Comparison of ENCODE assay signal across 34 cellular contexts in the genomic region with DNA sequence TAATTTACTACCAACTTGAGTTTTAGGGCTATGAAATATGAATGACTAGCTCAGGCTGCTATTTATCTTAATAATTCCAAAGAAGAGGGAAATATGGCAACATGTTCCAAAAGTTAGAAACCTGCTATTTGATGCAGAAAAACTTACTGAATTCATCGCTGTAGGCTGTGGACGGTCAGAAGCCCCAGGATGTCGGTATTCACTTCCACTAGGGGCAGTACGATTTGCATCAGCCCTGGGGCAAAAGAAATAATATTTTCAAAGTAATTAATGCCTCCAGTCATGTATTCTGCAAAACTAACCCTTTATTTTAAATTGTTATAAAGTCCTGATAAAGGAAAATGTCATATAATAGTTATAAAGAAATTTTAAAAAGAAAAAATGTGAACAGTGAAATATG. TPM values are rescaled to one million over a fixed set of nuclear protein-coding genes. Genes with fewer than 3 reads are reported as not detected.
DNase-seq lines count a peak whose midpoint lies in the region; ATAC-seq, FAIRE-seq and TF ChIP-seq lines count a peak whose summit lies in the region.
"Had no signal": no experiment of that assay in that cellular context is flagged by ENCODE, and none has a peak within 500 bp of the region (broad histone marks: within the 10 kb centered on the region; RNA-seq: fewer than 3 reads in every experiment).

No MANE protein-coding gene starts in this region.

- H3K4me1 ChIP-seq in GM23338 (ENCODE audit: insufficient read depth) = peaks cover 8% of the 10 kb centered on the region; the same call in 1 of the 2 replicates
- H3K4me1 ChIP-seq in K562 (replicated peaks in 1 of 2; ENCODE audit: control insufficient read depth in 2 of 2, insufficient read depth in 2 of 2, low read length in 2 of 2) = 0 out of 5 replicates have a peak, but pooled peaks cover 0 to 4% of the 10 kb centered on the region in 2 experiments
- peaks cover 13% of the 10 kb centered on the region for H3K4me1 ChIP-seq in osteoblast (ENCODE audit: insufficient read depth, low read length)
- H3K4me1 ChIP-seq: SJCRH30 had no signal

- H3F3A ChIP-seq in GM23338 (replicated peaks; ENCODE audit: low read depth) = no peaks in the 10 kb centered on the region

- H3K79me2 ChIP-seq in GM23338 (replicated peaks; ENCODE audit: insufficient read depth) = peaks cover 32% of the 10 kb centered on the region
- H3K79me2 ChIP-seq in K562 (ENCODE audit: control insufficient read depth, insufficient read depth, low read length) = peaks cover 29% of the 10 kb centered on the region
- peaks cover 27% of the 10 kb centered on the region for H3K79me2 ChIP-seq in osteoblast (ENCODE audit: insufficient read depth, low read length)

- TF ChIP-seq POLR2A in K562 (conservative IDR thresholded peaks at IDR 0.05) = no peak

- H3K9me3 Mint-ChIP-seq in GM23338 = no peaks in the 10 kb centered on the region
- H3K9me3 Mint-ChIP-seq: activated CD4-positive, alpha-beta T cell treated with anti-CD3 and anti-CD28 coated beads, Interleukin-2, amount 10 ng/mL, durations not matched to agents 24 days and 14 days; natural killer cell treated with Interleukin-12 subunit alpha and Interleukin-12 subunit beta and Interleukin-15 and Interleukin-18, amount 100 ng/mL, for 72 hours; WTC11 had no signal

- no peak for TF ChIP-seq RAD21 in K562 (CRISPR knock-in tag; conservative IDR thresholded peaks at IDR 0.05 in 1 of 2, IDR thresholded peaks at IDR 0.05 in 1 of 2)

- POLR2A ChIA-PET in AG04450 (lab: Yijun Ruan, JAX) (no interaction called here), K562 (lab: Yijun Ruan, JAX) (no interaction called here)

- no peaks in the 10 kb centered on the region for H3K27me3 Mint-ChIP-seq in GM23338 (ENCODE audit: insufficient read depth, low read depth, poor library complexity)
- H3K27me3 Mint-ChIP-seq: activated CD4-positive, alpha-beta T cell treated with anti-CD3 and anti-CD28 coated beads, Interleukin-2, amount 10 ng/mL, durations not matched to agents 24 days and 14 days; activated naive CD8-positive, alpha-beta T cell; IgD-negative memory B cell; natural killer cell treated with Interleukin-12 subunit alpha and Interleukin-12 subunit beta and Interleukin-15 and Interleukin-18, amount 100 ng/mL, for 72 hours had no signal

- no peak for DNase-seq in AG04450 (ENCODE audit: low read depth, low spot score)
- no peak for DNase-seq in GM23338 (ENCODE audit: low spot score)
- no peak for DNase-seq in K562 (ENCODE audit: extremely low read depth in 1 of 4, low spot score in 3 of 4)
- DNase-seq in osteoblast (ENCODE audit: insufficient read length, low spot score, missing footprints) = no peak
- DNase-seq in stimulated activated CD4-positive, alpha-beta T cell treated with anti-CD3 and anti-CD28 coated beads, Interleukin-4, amount 100 ng/mL, for 24 hours = no peak
- DNase-seq in GM13977 (ENCODE audit: low spot score) = no peak
- DNase-seq: activated CD4-positive, alpha-beta T cell treated with anti-CD3 and anti-CD28 coated beads, Interleukin-2, amount 10 ng/mL, durations not matched to agents 24 days and 14 days; activated effector memory CD4-positive, alpha-beta T cell treated with anti-CD3 and anti-CD28 coated beads, Interleukin-2, amount 50 U/mL, for 16 hours; activated T-cell treated with anti-CD3 and anti-CD28 coated beads, Interleukin-2, amount 50 U/mL, for 1 hour; anterior cingulate cortex; DMS79 treated with DMSO at 0.1 percent for 48 hours; hippocampal formation; left cardiac atrium; NCI-H1092 treated with DMSO at 0.1 percent for 48 hours; NCI-H1694 treated with DMSO at 0.1 percent for 48 hours; NCI-H446; NCI-H774; RPMI8226; SJCRH30; small intestine; stimulated activated naive CD4-positive, alpha-beta T cell treated with Interleukin-2 at 50 U/mL for 16 hours had no signal

- no peaks in the 10 kb centered on the region for H3K9me3 ChIP-seq in AG04450 (ENCODE audit: control insufficient read depth, insufficient read depth, low read length)
- H3K9me3 ChIP-seq in K562 (replicated peaks; ENCODE audit: control insufficient read depth, insufficient read depth, low read depth, low read length) = no peaks in the 10 kb centered on the region
- H3K9me3 ChIP-seq in osteoblast (ENCODE audit: low read depth, low read length) = no peaks in the 10 kb centered on the region
- H3K9me3 ChIP-seq: HAP-1, SJCRH30 had no signal

- FAIRE-seq in K562 (lab: Jason Lieb, UNC) = no peak
- FAIRE-seq: bronchial epithelial cell, colon had no signal

- H3K4me2 ChIP-seq in GM23338 = no peak overlapping the region
- H3K4me2 ChIP-seq in K562 (ENCODE audit: insufficient read depth, low read length) = no peak overlapping the region
- no peak overlapping the region for H3K4me2 ChIP-seq in osteoblast (ENCODE audit: insufficient read depth, low read length)

- no peak overlapping the region for H3K27ac ChIP-seq in AG04450 (ENCODE audit: low read depth, low read length)
- H3K27ac ChIP-seq in GM23338 (ENCODE audit: low read depth) = no peak overlapping the region
- H3K27ac ChIP-seq in K562 (ENCODE audit: extremely low read depth, low read depth, low read length) = no peak overlapping the region
- H3K27ac ChIP-seq in osteoblast (ENCODE audit: low read depth, low read length) = no peak overlapping the region
- H3K27ac ChIP-seq: SJCRH30 had no signal

- 90% methylated on average over 4 of the region's 4 CpGs for WGBS in K562 (ENCODE audit: insufficient coverage, low coverage, missing lambda C conversion rate)

- no peaks in the 10 kb centered on the region for H3K9me1 ChIP-seq in K562 (ENCODE audit: control insufficient read depth, insufficient read depth, low read length)

- no TSS peak for BruUV-seq in K562 (replicated peaks; lab: Mats Ljungman, UMichigan)

- peaks cover 8% of the 10 kb centered on the region for H3K4me1 Mint-ChIP-seq in GM23338

- H3K27me3 ChIP-seq in AG04450 (ENCODE audit: control insufficient read depth, insufficient read depth, low read length) (no peaks in the 10 kb centered on the region), GM23338 (ENCODE audit: insufficient read depth) (no peaks in the 10 kb centered on the region), K562 (ENCODE audit: control insufficient read depth in 2 of 2, insufficient read depth in 2 of 2, low read length in 2 of 2) (no peaks in the 10 kb centered on the region), osteoblast (ENCODE audit: insufficient read depth, low read length) (no peaks in the 10 kb centered on the region)
- H3K27me3 ChIP-seq: SJCRH30 had no signal

- ATAC-seq in GM23338 = no peak
- ATAC-seq in K562 = no peak
- ATAC-seq in HG03097 (IDR thresholded peaks at IDR 0.05; ENCODE audit: low FRiP score, unreplicated experiment) = no peak
- ATAC-seq: left cardiac atrium; natural killer cell treated with Interleukin-12 subunit alpha and Interleukin-12 subunit beta and Interleukin-15 and Interleukin-18, amount 100 ng/mL, for 72 hours; WTC11 had no signal

- H3K9me2 ChIP-seq in GM23338 (ENCODE audit: insufficient read depth) = no peaks in the 10 kb centered on the region

- no peak overlapping the region for H3K9ac ChIP-seq in K562 (ENCODE audit: insufficient read depth in 1 of 2, low read depth in 2 of 2, low read length in 2 of 2)

- no peak overlapping the region for H3K4me3 Mint-ChIP-seq in GM23338
- H3K4me3 Mint-ChIP-seq: activated CD4-positive, alpha-beta T cell treated with anti-CD3 and anti-CD28 coated beads, Interleukin-2, amount 10 ng/mL, durations not matched to agents 24 days and 14 days; activated naive CD8-positive, alpha-beta T cell; CD14-positive monocyte; IgD-negative memory B cell; natural killer cell treated with Interleukin-12 subunit alpha and Interleukin-12 subunit beta and Interleukin-15 and Interleukin-18, amount 100 ng/mL, for 72 hours; WTC11 had no signal

- CTCF ChIA-PET in AG04450 (lab: Charles Lee) = interaction anchor here (0.9 to 7.1 kb wide), 3 partner anchors 13 to 77 kb away, joined by 3 to 39 read pairs (median 13); no protein-coding TSS in a partner anchor
- CTCF ChIA-PET in K562 (lab: Yijun Ruan, JAX; ENCODE audit: low intra/inter-chr PET ratio) = no interaction called here

- peaks cover 6% of the 10 kb centered on the region; the same call in 1 of the 2 replicates for H4K20me1 ChIP-seq in GM23338 (replicated peaks; ENCODE audit: insufficient read depth)
- no peaks in the 10 kb centered on the region for H4K20me1 ChIP-seq in K562 (replicated peaks; ENCODE audit: control insufficient read depth, insufficient read depth, low read length)
- peaks cover 22% of the 10 kb centered on the region for H4K20me1 ChIP-seq in osteoblast (ENCODE audit: insufficient read depth, low read length)

- in situ Hi-C loops in K562 (cut with MboI) = no loop called here
- in situ Hi-C loops in GM13977 (cut with MboI; ENCODE audit: low pct_unique_long_range_greater_than_20kb, low sequenced_read_pairs, unreplicated experiment) = no loop called here

- H3K36me3 Mint-ChIP-seq in GM23338 (ENCODE audit: low read depth) = peaks cover 56% of the 10 kb centered on the region

- no peak for TF ChIP-seq EP300 in K562 (IDR thresholded peaks at IDR 0.05; ENCODE audit: low read length)

- H2AFZ ChIP-seq in GM23338 (no peak overlapping the region), K562 (ENCODE audit: low read depth, low read length) (no peak overlapping the region), osteoblast (ENCODE audit: low read length) (no peak overlapping the region)

- TF ChIP-seq CTCF in AG04450 (IDR thresholded peaks at IDR 0.05; ENCODE audit: low read depth, low read length) (0 out of 2 replicates have a peak, but pooled peaks have one; percentile 22), GM23338 (conservative IDR thresholded peaks at IDR 0.05; ENCODE audit: low read depth in 2 of 2) (peak; percentile 10 to 46; a peak in 2 of 4 replicates), K562 (IDR thresholded peaks at IDR 0.05 in 2 of 3, conservative IDR thresholded peaks at IDR 0.05 in 1 of 3; ENCODE audit: insufficient read depth in 2 of 3, low read depth in 1 of 3, low read length in 3 of 3) (0 out of 6 replicates have a peak, but pooled peaks of 2 of the 3 experiments have one; percentile 6 to 20), osteoblast (IDR thresholded peaks at IDR 0.05; ENCODE audit: extremely low read depth, low read depth, low read length) (peak; percentile 21), GM13977 (IDR thresholded peaks at IDR 0.05; ENCODE audit: extremely low read depth, insufficient read depth, missing control alignments) (no peak)

- H3K27ac Mint-ChIP-seq in GM23338 = no peak overlapping the region
- H3K27ac Mint-ChIP-seq: activated CD4-positive, alpha-beta T cell treated with anti-CD3 and anti-CD28 coated beads, Interleukin-2, amount 10 ng/mL, durations not matched to agents 24 days and 14 days; activated naive CD8-positive, alpha-beta T cell; CD14-positive monocyte; IgD-negative memory B cell; natural killer cell treated with Interleukin-12 subunit alpha and Interleukin-12 subunit beta and Interleukin-15 and Interleukin-18, amount 100 ng/mL, for 72 hours; WTC11 had no signal

- H3K36me3 ChIP-seq in GM23338 (ENCODE audit: insufficient read depth) (peaks cover 53% of the 10 kb centered on the region), K562 (ENCODE audit: control insufficient read depth, insufficient read depth, low read length) (peaks cover 71% of the 10 kb centered on the region), osteoblast (ENCODE audit: insufficient read depth, low read length) (peaks cover 63% of the 10 kb centered on the region)

- intact Hi-C loops in K562 (cut with micrococcal nuclease) = no loop called here

- no peak overlapping the region for H3K4me3 ChIP-seq in AG04450 (ENCODE audit: low read depth, low read length)
- no peak overlapping the region for H3K4me3 ChIP-seq in GM23338
- no peak overlapping the region for H3K4me3 ChIP-seq in K562
- H3K4me3 ChIP-seq in osteoblast (ENCODE audit: insufficient read depth, low read length) = no peak overlapping the region
- H3K4me3 ChIP-seq: HAP-1, SJCRH30 had no signal

RNA-seq across cellular contexts. Expression of a gene that starts 4.5 kb away (rescaled TPM):
- polyA plus RNA-seq in AG04450 (2011; rRNA removed) (105 and 141 TPM in 2 replicates), GM23338 (2016; fragmentation: Nextera tagmentation; extraction: Ambion mirVana) (73.3 and 77.3 TPM in 2 replicates), K562 (2011; rRNA removed) (141 and 204 TPM in 2 replicates), K562 (2014; fragmentation: Illumina TruSeq; extraction: Trizol) (114 and 116 TPM in 2 replicates), K562 (2014; fragmentation: Nextera tagmentation; extraction: Ambion mirVana) (100 to 1,000 TPM; 218 to 248 TPM), K562 (2014; rRNA removed) (107 and 118 TPM in 2 replicates)
- polyA minus RNA-seq in AG04450 (2011; rRNA and poly(A)+ RNA removed) = 122 and 145 TPM in 2 replicates
- total RNA-seq in GM23338 (2014; rRNA removed; shearing (Covaris generic)) = 74.2 and 82.7 TPM in 2 replicates
- total RNA-seq in K562 (2011; cell fraction: chromatin; rRNA removed; ENCODE audit: low replicate concordance) = 71.5 and 148 TPM in 2 replicates
- total RNA-seq in K562 (2011; cell fraction: nucleolus; rRNA removed) = 34.5 and 37.6 TPM in 2 replicates
- total RNA-seq in K562 (2011; cell fraction: nucleoplasm; rRNA removed) = 54.0 and 76.6 TPM in 2 replicates
- total RNA-seq in K562 (2014; rRNA removed) (48.0 and 53.1 TPM in 2 replicates), K562 (2014; rRNA removed; fragmentation: Illumina TruSeq; extraction: Trizol) (120 and 142 TPM in 2 replicates), K562 (2015; rRNA removed; fragmentation: Illumina TruSeq; extraction: Trizol) (67.3 and 68.9 TPM in 2 replicates), K562 (2021) (121 and 122 TPM in 2 replicates), osteoblast (79.9 and 81.8 TPM in 2 replicates)
- 73.8 and 75.2 TPM in 2 replicates for polyA plus RNA-seq in K562 (2011; cell fraction: cytosol; rRNA removed)
- 90.1 and 129 TPM in 2 replicates for polyA plus RNA-seq in K562 (2011; cell fraction: nucleus; rRNA removed)
- polyA plus RNA-seq in K562 (2012) = 100.0 and 100 TPM in 2 replicates
- 186 and 209 TPM in 2 replicates for polyA minus RNA-seq in K562 (2011; rRNA and poly(A)+ RNA removed)
- polyA minus RNA-seq in K562 (2011; cell fraction: cytosol; rRNA and poly(A)+ RNA removed) = 29.1 and 65.3 TPM in 2 replicates
- 64.1 and 138 TPM in 2 replicates for polyA minus RNA-seq in K562 (2011; cell fraction: nucleus; rRNA and poly(A)+ RNA removed)

RNA-seq across cellular contexts. Expression of a gene that starts 17.1 kb away (rescaled TPM):
- polyA plus RNA-seq in AG04450 (2011; rRNA removed) (0.17 TPM in 1 of 2 replicates, not detected in the other), GM23338 (2016; fragmentation: Nextera tagmentation; extraction: Ambion mirVana) (not detected in 2 replicates), K562 (2011; rRNA removed) (not detected in 2 replicates), K562 (2014; fragmentation: Illumina TruSeq; extraction: Trizol) (not detected in 2 replicates), K562 (2014; fragmentation: Nextera tagmentation; extraction: Ambion mirVana) (under 1 TPM; 0.07 to 0.13 TPM), K562 (2014; rRNA removed) (not detected in 2 replicates)
- polyA minus RNA-seq in AG04450 (2011; rRNA and poly(A)+ RNA removed) = 0.55 TPM in 1 of 2 replicates, not detected in the other
- total RNA-seq in GM23338 (2014; rRNA removed; shearing (Covaris generic)) = not detected in 2 replicates
- total RNA-seq in K562 (2011; cell fraction: chromatin; rRNA removed; ENCODE audit: low replicate concordance) = not detected in 2 replicates
- total RNA-seq in K562 (2011; cell fraction: nucleolus; rRNA removed) = not detected in 2 replicates
- total RNA-seq in K562 (2011; cell fraction: nucleoplasm; rRNA removed) = not detected in 2 replicates
- total RNA-seq in K562 (2014; rRNA removed) (not detected in 2 replicates), K562 (2014; rRNA removed; fragmentation: Illumina TruSeq; extraction: Trizol) (not detected in 2 replicates), K562 (2015; rRNA removed; fragmentation: Illumina TruSeq; extraction: Trizol) (not detected in 2 replicates), K562 (2021) (1.9 and 2.5 TPM in 2 replicates), osteoblast (not detected in 2 replicates)
- polyA plus RNA-seq in K562 (2011; cell fraction: cytosol; rRNA removed) = 0.04 TPM in 2 replicates
- polyA plus RNA-seq in K562 (2011; cell fraction: nucleus; rRNA removed) = not detected in 2 replicates
- not detected in 2 replicates for polyA plus RNA-seq in K562 (2012)
- polyA minus RNA-seq in K562 (2011; rRNA and poly(A)+ RNA removed) = not detected in 2 replicates
- not detected in 2 replicates for polyA minus RNA-seq in K562 (2011; cell fraction: cytosol; rRNA and poly(A)+ RNA removed)
- not detected in 2 replicates for polyA minus RNA-seq in K562 (2011; cell fraction: nucleus; rRNA and poly(A)+ RNA removed)
- total RNA-seq: activated CD4-positive, alpha-beta T cell treated with anti-CD3 and anti-CD28 coated beads, Interleukin-2, amount 10 ng/mL, durations not matched to agents 24 days and 14 days; bronchial epithelial cell; lung microvascular endothelial cell; natural killer cell treated with Interleukin-12 subunit alpha and Interleukin-12 subunit beta and Interleukin-15 and Interleukin-18, amount 100 ng/mL, for 72 hours; omental fat pad; SJCRH30; temporal lobe; urinary bladder had no signal
- polyA plus RNA-seq: CD14-positive monocyte, IgD-negative memory B cell had no signal

RNA-seq across cellular contexts. Expression of a gene that starts 44.9 kb away (rescaled TPM):
- 0.09 TPM in 1 of 2 replicates, not detected in the other for polyA plus RNA-seq in AG04450 (2011; rRNA removed)
- not detected in 2 replicates for polyA minus RNA-seq in AG04450 (2011; rRNA and poly(A)+ RNA removed)
- not detected in 2 replicates for total RNA-seq in GM23338 (2014; rRNA removed; shearing (Covaris generic))
- not detected in 2 replicates for polyA plus RNA-seq in GM23338 (2016; fragmentation: Nextera tagmentation; extraction: Ambion mirVana)
- total RNA-seq in K562 (2011; cell fraction: chromatin; rRNA removed; ENCODE audit: low replicate concordance) = not detected in 2 replicates
- total RNA-seq in K562 (2011; cell fraction: nucleolus; rRNA removed) = not detected in 2 replicates
- not detected in 2 replicates for total RNA-seq in K562 (2011; cell fraction: nucleoplasm; rRNA removed)
- total RNA-seq in K562 (2014; rRNA removed) = not detected in 2 replicates
- not detected in 2 replicates for total RNA-seq in K562 (2014; rRNA removed; fragmentation: Illumina TruSeq; extraction: Trizol)
- total RNA-seq in K562 (2015; rRNA removed; fragmentation: Illumina TruSeq; extraction: Trizol) = not detected in 2 replicates
- 2.5 and 3.4 TPM in 2 replicates for total RNA-seq in K562 (2021)
- 0.08 TPM in 1 of 2 replicates, not detected in the other for polyA plus RNA-seq in K562 (2011; rRNA removed)
- polyA plus RNA-seq in K562 (2011; cell fraction: cytosol; rRNA removed) = not detected in 2 replicates
- polyA plus RNA-seq in K562 (2011; cell fraction: nucleus; rRNA removed) = not detected in 2 replicates
- 0.08 TPM in 1 of 2 replicates, not detected in the other for polyA plus RNA-seq in K562 (2012)
- 0.06 TPM in 1 of 2 replicates, not detected in the other for polyA plus RNA-seq in K562 (2014; fragmentation: Illumina TruSeq; extraction: Trizol)
- under 1 TPM in 1 of 2 experiments, not detected in 1; 0.04 TPM for polyA plus RNA-seq in K562 (2014; fragmentation: Nextera tagmentation; extraction: Ambion mirVana)
- not detected in 2 replicates for polyA plus RNA-seq in K562 (2014; rRNA removed)
- not detected in 2 replicates for polyA minus RNA-seq in K562 (2011; rRNA and poly(A)+ RNA removed)
- 1.7 TPM in 1 of 2 replicates, not detected in the other for polyA minus RNA-seq in K562 (2011; cell fraction: cytosol; rRNA and poly(A)+ RNA removed)
- not detected in 2 replicates for polyA minus RNA-seq in K562 (2011; cell fraction: nucleus; rRNA and poly(A)+ RNA removed)
- total RNA-seq in osteoblast = not detected in 2 replicates
- total RNA-seq: activated CD4-positive, alpha-beta T cell treated with anti-CD3 and anti-CD28 coated beads, Interleukin-2, amount 10 ng/mL, durations not matched to agents 24 days and 14 days; bronchial epithelial cell; lung microvascular endothelial cell; natural killer cell treated with Interleukin-12 subunit alpha and Interleukin-12 subunit beta and Interleukin-15 and Interleukin-18, amount 100 ng/mL, for 72 hours; omental fat pad; SJCRH30; temporal lobe; urinary bladder had no signal
- polyA plus RNA-seq: CD14-positive monocyte, IgD-negative memory B cell had no signal

RNA-seq across cellular contexts. Expression of a gene that starts 54.1 kb away (rescaled TPM):
- not detected in 2 replicates for polyA plus RNA-seq in AG04450 (2011; rRNA removed)
- polyA minus RNA-seq in AG04450 (2011; rRNA and poly(A)+ RNA removed) = not detected in 2 replicates
- 6.3 and 7.6 TPM in 2 replicates for total RNA-seq in GM23338 (2014; rRNA removed; shearing (Covaris generic))
- 0.21 and 0.42 TPM in 2 replicates for polyA plus RNA-seq in GM23338 (2016; fragmentation: Nextera tagmentation; extraction: Ambion mirVana)
- 30.9 and 53.8 TPM in 2 replicates for total RNA-seq in K562 (2011; cell fraction: chromatin; rRNA removed; ENCODE audit: low replicate concordance)
- total RNA-seq in K562 (2011; cell fraction: nucleolus; rRNA removed) = 26.5 and 31.7 TPM in 2 replicates
- total RNA-seq in K562 (2011; cell fraction: nucleoplasm; rRNA removed) = 25.2 and 27.7 TPM in 2 replicates
- 5.5 and 5.7 TPM in 2 replicates for total RNA-seq in K562 (2014; rRNA removed)
- 6.8 and 7.4 TPM in 2 replicates for total RNA-seq in K562 (2014; rRNA removed; fragmentation: Illumina TruSeq; extraction: Trizol)
- 5.7 and 5.8 TPM in 2 replicates for total RNA-seq in K562 (2015; rRNA removed; fragmentation: Illumina TruSeq; extraction: Trizol)
- total RNA-seq in K562 (2021) = 6.9 and 7.1 TPM in 2 replicates
- 1.8 and 2.8 TPM in 2 replicates for polyA plus RNA-seq in K562 (2011; rRNA removed)
- polyA plus RNA-seq in K562 (2011; cell fraction: cytosol; rRNA removed) = 1.2 and 1.6 TPM in 2 replicates
- 4.2 and 7.1 TPM in 2 replicates for polyA plus RNA-seq in K562 (2011; cell fraction: nucleus; rRNA removed)
- 3.9 and 7.6 TPM in 2 replicates for polyA plus RNA-seq in K562 (2012)
- 4.7 and 5.3 TPM in 2 replicates for polyA plus RNA-seq in K562 (2014; fragmentation: Illumina TruSeq; extraction: Trizol)
- under 1 TPM; 0.49 to 0.92 TPM for polyA plus RNA-seq in K562 (2014; fragmentation: Nextera tagmentation; extraction: Ambion mirVana)
- polyA plus RNA-seq in K562 (2014; rRNA removed) = 4.6 TPM in 2 replicates
- polyA minus RNA-seq in K562 (2011; rRNA and poly(A)+ RNA removed) = 6.5 and 7.1 TPM in 2 replicates
- 4.7 and 5.5 TPM in 2 replicates for polyA minus RNA-seq in K562 (2011; cell fraction: cytosol; rRNA and poly(A)+ RNA removed)
- 14.5 and 16.0 TPM in 2 replicates for polyA minus RNA-seq in K562 (2011; cell fraction: nucleus; rRNA and poly(A)+ RNA removed)
- total RNA-seq in osteoblast = under 0.01 TPM in 2 replicates
- total RNA-seq: activated CD4-positive, alpha-beta T cell treated with anti-CD3 and anti-CD28 coated beads, Interleukin-2, amount 10 ng/mL, durations not matched to agents 24 days and 14 days; bronchial epithelial cell; natural killer cell treated with Interleukin-12 subunit alpha and Interleukin-12 subunit beta and Interleukin-15 and Interleukin-18, amount 100 ng/mL, for 72 hours had no signal
- polyA plus RNA-seq: CD14-positive monocyte had no signal
